13 cellular contexts compared by ENCODE assay signal in genomic region chr9:98097836-98098235, GRCh38. TPM values are rescaled to one million over a fixed set of nuclear protein-coding genes. Genes with fewer than 3 reads are reported as not detected.
DNase-seq lines count a peak whose midpoint lies in the region; ATAC-seq, FAIRE-seq and TF ChIP-seq lines count a peak whose summit lies in the region.
"Had no signal": no experiment of that assay in that cellular context is flagged by ENCODE, and none has a peak within 500 bp of the region (broad histone marks: within the 10 kb centered on the region; RNA-seq: fewer than 3 reads in every experiment).

No MANE protein-coding gene starts in this region.

- TF ChIP-seq CTCF in kidney (IDR thresholded peaks at IDR 0.05; ENCODE audit: borderline replicate concordance, extremely low read depth, insufficient read depth) = no peak

- intact Hi-C loops in kidney (cut with DNase I) = no loop called here

- H3K9me3 ChIP-seq in kidney (ENCODE audit: control insufficient read depth in 1 of 2, low read length in 2 of 2) = no peaks in the 10 kb centered on the region
- H3K9me3 ChIP-seq: sigmoid colon had no signal

- no peak overlapping the region for H3K27ac ChIP-seq in kidney (ENCODE audit: low read depth in 2 of 2, low read length in 2 of 2)
- H3K27ac ChIP-seq: 22Rv1, sigmoid colon had no signal

- peaks cover 38% of the 10 kb centered on the region for H3K4me1 Mint-ChIP-seq in activated naive CD8-positive, alpha-beta T cell treated with anti-CD3 and anti-CD28 coated beads, Interleukin-2, amount 10 ng/mL, durations not matched to agents 7 days and 5 days

- no peaks in the 10 kb centered on the region for H3K4me1 ChIP-seq in kidney (ENCODE audit: control insufficient read depth in 1 of 2, insufficient read depth in 1 of 2, low read depth in 1 of 2, low read length in 2 of 2)
- H3K4me1 ChIP-seq: sigmoid colon had no signal

- no peaks in the 10 kb centered on the region for H3K9me3 Mint-ChIP-seq in activated naive CD8-positive, alpha-beta T cell treated with anti-CD3 and anti-CD28 coated beads, Interleukin-2, amount 10 ng/mL, durations not matched to agents 7 days and 5 days
- H3K9me3 Mint-ChIP-seq: H9 had no signal

- no peak overlapping the region for H3K4me3 ChIP-seq in kidney (ENCODE audit: low read length in 2 of 2)
- H3K4me3 ChIP-seq: sigmoid colon had no signal

- H3K4me3 Mint-ChIP-seq in activated naive CD8-positive, alpha-beta T cell treated with anti-CD3 and anti-CD28 coated beads, Interleukin-2, amount 10 ng/mL, durations not matched to agents 7 days and 5 days = no peak overlapping the region
- H3K4me3 Mint-ChIP-seq: H9 had no signal

- H3K27ac Mint-ChIP-seq in activated naive CD8-positive, alpha-beta T cell treated with anti-CD3 and anti-CD28 coated beads, Interleukin-2, amount 10 ng/mL, durations not matched to agents 7 days and 5 days = peak overlapping the region; percentile 55

- no peak for ATAC-seq in activated naive CD8-positive, alpha-beta T cell treated with anti-CD3 and anti-CD28 coated beads, Interleukin-2, amount 10 ng/mL, durations not matched to agents 7 days and 5 days (ENCODE audit: low read depth)
- ATAC-seq in HG03342 (IDR thresholded peaks at IDR 0.05; ENCODE audit: unreplicated experiment) = no peak
- ATAC-seq: left cardiac atrium had no signal

- no peak for FAIRE-seq in kidney (lab: Jason Lieb, UNC)

- H3K36me3 ChIP-seq in kidney (ENCODE audit: control insufficient read depth in 1 of 2, insufficient read depth in 2 of 2, low read length in 2 of 2) = no peaks in the 10 kb centered on the region

- H3K36me3 Mint-ChIP-seq in activated naive CD8-positive, alpha-beta T cell treated with anti-CD3 and anti-CD28 coated beads, Interleukin-2, amount 10 ng/mL, durations not matched to agents 7 days and 5 days = peaks cover 33% of the 10 kb centered on the region

- H3K27me3 Mint-ChIP-seq in activated naive CD8-positive, alpha-beta T cell treated with anti-CD3 and anti-CD28 coated beads, Interleukin-2, amount 10 ng/mL, durations not matched to agents 7 days and 5 days = no peaks in the 10 kb centered on the region

- DNase-seq in NCI-H1105 treated with DMSO at 0.1 percent for 48 hours (lab: John Stamatoyannopoulos, UW) (peak; percentile 34), NCI-H1105 (lab: John Stamatoyannopoulos, UW) (no peak), NCI-H774 (lab: John Stamatoyannopoulos, UW) (peak; percentile 53), kidney (no peak), MV-4-11 (lab: John Stamatoyannopoulos, UW) (no peak)
- DNase-seq in activated naive CD8-positive, alpha-beta T cell treated with anti-CD3 and anti-CD28 coated beads, Interleukin-2, amount 10 ng/mL, durations not matched to agents 7 days and 5 days = peak; percentile 10
- DNase-seq in stimulated activated CD4-positive, alpha-beta T cell treated with anti-CD3 and anti-CD28 coated beads, Interleukin-1b, Interleukin-23, amount 100 ng/mL, for 48 hours = peak; percentile 57
- DNase-seq: H9, left cardiac atrium, sigmoid colon, substantia nigra had no signal

- H3K9ac ChIP-seq in kidney (ENCODE audit: low read length in 2 of 2) = no peak overlapping the region

- POLR2A ChIA-PET in activated naive CD8-positive, alpha-beta T cell treated with anti-CD3 and anti-CD28 coated beads, Interleukin-2, amount 10 ng/mL, durations not matched to agents 7 days and 5 days (lab: Charles Lee) = interaction anchor here (0.8 to 0.9 kb wide), 2 partner anchors 11 to 12 kb away, joined by 3 read pairs; no protein-coding TSS in a partner anchor

RNA-seq across cellular contexts. Expression of gene TRIM14, which starts 21.2 kb away (rescaled TPM):
- total RNA-seq in activated naive CD8-positive, alpha-beta T cell treated with anti-CD3 and anti-CD28 coated beads, Interleukin-2, amount 10 ng/mL, durations not matched to agents 7 days and 5 days = 100 to 1,000 TPM in 1 of 2 experiments, 10 to 100 TPM in 1; 99.0 to 108 TPM
- 26.3 TPM for total RNA-seq in kidney
- polyA plus RNA-seq in kidney (ENCODE audit: insufficient read depth, low read depth, low replicate concordance) = 11.3 TPM

RNA-seq across cellular contexts. Expression of gene NANS, which starts 41.3 kb away (rescaled TPM):
- total RNA-seq in activated naive CD8-positive, alpha-beta T cell treated with anti-CD3 and anti-CD28 coated beads, Interleukin-2, amount 10 ng/mL, durations not matched to agents 7 days and 5 days = 10 to 100 TPM; 30.0 to 31.1 TPM
- total RNA-seq in kidney = 35.8 TPM
- polyA plus RNA-seq in kidney (ENCODE audit: insufficient read depth, low read depth, low replicate concordance) = 47.7 TPM

Comparison
In these comparisons a context has a peak if more than half of its experiments do, and no peak if none do; other contexts are left out.
1. DNase-seq: peak in NCI-H1105 treated with DMSO at 0.1 percent for 48 hours (single experiment), NCI-H774 (single experiment), activated naive CD8-positive, alpha-beta T cell treated with anti-CD3 and anti-CD28 coated beads, Interleukin-2, amount 10 ng/mL, durations not matched to agents 7 days and 5 days (single experiment) and stimulated activated CD4-positive, alpha-beta T cell treated with anti-CD3 and anti-CD28 coated beads, Interleukin-1b, Interleukin-23, amount 100 ng/mL, for 48 hours (single experiment); none in NCI-H1105 (single experiment), kidney (single experiment) and MV-4-11 (single experiment).